Comparison of ENCODE assay signal across 11 cellular contexts in the genomic region with DNA sequence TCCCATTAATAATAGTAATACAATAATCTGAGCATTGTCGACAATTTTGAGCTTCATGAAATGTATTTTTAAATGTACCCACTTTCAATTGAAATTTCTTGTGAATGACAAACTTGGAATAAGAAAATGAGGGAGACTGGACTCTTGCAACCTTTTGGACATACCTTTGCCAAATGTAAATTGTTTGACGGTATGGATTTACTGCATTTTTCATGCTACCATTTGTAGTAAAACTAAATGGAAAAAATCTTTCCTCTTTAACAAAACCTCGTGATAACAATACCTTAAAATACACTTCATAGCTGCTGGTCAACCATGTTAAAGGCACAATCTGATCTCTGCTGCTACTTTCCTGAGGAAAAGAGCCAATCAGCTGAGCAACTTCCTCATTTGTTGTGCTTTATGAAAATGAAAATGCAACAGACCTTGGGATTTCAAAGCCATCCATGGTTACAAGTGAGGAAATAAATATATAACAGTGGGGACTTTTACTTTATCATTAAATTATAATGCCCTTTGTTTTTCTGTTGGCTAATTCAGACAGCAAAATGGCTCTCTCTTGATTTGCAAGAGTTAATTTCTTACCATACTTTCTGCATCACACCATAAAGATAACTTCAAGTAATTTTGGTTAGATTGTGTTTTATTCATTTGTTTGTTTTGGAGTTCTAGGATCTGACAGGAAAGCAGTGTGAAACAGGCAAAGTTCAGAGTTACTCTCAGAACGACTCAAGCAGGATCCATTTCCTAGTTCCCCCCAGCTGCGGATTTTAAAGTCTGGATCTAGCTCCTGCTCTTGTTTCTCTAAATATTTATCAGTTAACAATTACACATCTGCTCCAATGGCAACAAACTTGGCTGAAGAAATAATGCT. TPM values are rescaled to one million over a fixed set of nuclear protein-coding genes. Genes with fewer than 3 reads are reported as not detected.
DNase-seq lines count a peak whose midpoint lies in the region; ATAC-seq and TF ChIP-seq lines count a peak whose summit lies in the region.
"Had no signal": no experiment of that assay in that cellular context is flagged by ENCODE, and none has a peak within 500 bp of the region (broad histone marks: within the 10 kb centered on the region; RNA-seq: fewer than 3 reads in every experiment).

No MANE protein-coding gene starts in this region.

- DNase-seq in coronary artery (ENCODE audit: low spot score) (no peak), lower lobe of right lung (no peak), GM10248 (ENCODE audit: extremely low spot score) (no peak)
- DNase-seq in activated CD8-positive, alpha-beta T cell treated with anti-CD3 and anti-CD28 coated beads for 36 hours: no peak
- no peak for DNase-seq in stimulated activated CD4-positive, alpha-beta T cell treated with anti-CD3 and anti-CD28 coated beads, Interleukin-4, amount 100 ng/mL, for 24 hours
- DNase-seq: posterior cingulate gyrus had no signal

- peak overlapping the region; percentile 68 for H3K4me2 ChIP-seq in Loucy (ENCODE audit: low read depth, low read length, poor library complexity, severe bottlenecking)

- peaks cover 3% of the 10 kb centered on the region for H3K4me1 Mint-ChIP-seq in activated CD8-positive, alpha-beta T cell treated with anti-CD3 and anti-CD28 coated beads for 36 hours (ENCODE audit: low read depth)

- no peaks in the 10 kb centered on the region for H3K36me3 Mint-ChIP-seq in activated CD8-positive, alpha-beta T cell treated with anti-CD3 and anti-CD28 coated beads for 36 hours (ENCODE audit: low read depth)

- no peaks in the 10 kb centered on the region for H4K20me1 ChIP-seq in Loucy (ENCODE audit: insufficient read depth, low read length, poor library complexity, severe bottlenecking)

- H3K9me3 ChIP-seq in Loucy (ENCODE audit: insufficient read depth, low read depth, low read length) (no peaks in the 10 kb centered on the region), lower lobe of right lung (no peaks in the 10 kb centered on the region), subcutaneous abdominal adipose tissue (ENCODE audit: control insufficient read depth in 5 of 5, low read length in 5 of 5) (no peaks in the 10 kb centered on the region)

- H3K4me3 ChIP-seq in Loucy (ENCODE audit: low read length, poor library complexity, severe bottlenecking): peak overlapping the region; percentile 69
- H3K4me3 ChIP-seq in coronary artery: peak overlapping the region; percentile 55
- peak overlapping the region; percentile 45 for H3K4me3 ChIP-seq in lower lobe of right lung
- H3K4me3 ChIP-seq in subcutaneous abdominal adipose tissue (ENCODE audit: low read depth in 1 of 5, low read length in 5 of 5): peak overlapping the region; percentile 48 to 66 (median 63)
- H3K4me3 ChIP-seq: cardiac muscle cell had no signal

- H3K9me3 Mint-ChIP-seq in activated CD8-positive, alpha-beta T cell treated with anti-CD3 and anti-CD28 coated beads for 36 hours: no peaks in the 10 kb centered on the region

- no peak for TF ChIP-seq CTCF in Loucy (conservative IDR thresholded peaks at IDR 0.05; ENCODE audit: low read length)
- no peak for TF ChIP-seq CTCF in coronary artery (IDR thresholded peaks at IDR 0.05)
- no peak for TF ChIP-seq CTCF in lower lobe of right lung (IDR thresholded peaks at IDR 0.05)
- TF ChIP-seq CTCF in activated CD8-positive, alpha-beta T cell treated with anti-CD3 and anti-CD28 coated beads for 36 hours (IDR thresholded peaks at IDR 0.05): no peak
- no peak for TF ChIP-seq CTCF in GM10248 (IDR thresholded peaks at IDR 0.05; ENCODE audit: control extremely low read depth, extremely low read depth, low read depth, missing control alignments)

- H3F3A ChIP-seq in Loucy (ENCODE audit: low read depth): no peaks in the 10 kb centered on the region

- H3K9me2 ChIP-seq in Loucy (replicated peaks; ENCODE audit: low read depth, low read length): no peaks in the 10 kb centered on the region

- peak overlapping the region in 1 of 2 donors; percentile 62 for H3K27ac ChIP-seq in coronary artery
- H3K27ac ChIP-seq in lower lobe of right lung: peak overlapping the region; percentile 74
- H3K27ac ChIP-seq in subcutaneous abdominal adipose tissue (ENCODE audit: low read depth, low read length): peak overlapping the region; percentile 12
- H3K27ac ChIP-seq: cardiac muscle cell had no signal

- H3K9ac ChIP-seq in Loucy (ENCODE audit: low read depth, low read length, poor library complexity, severe bottlenecking) (peak overlapping the region; percentile 65), subcutaneous abdominal adipose tissue (ENCODE audit: low read length in 5 of 5) (peak overlapping the region in 4 of 5 donors; percentile 21 to 65 (median 42))

- H3K27me3 Mint-ChIP-seq in activated CD8-positive, alpha-beta T cell treated with anti-CD3 and anti-CD28 coated beads for 36 hours: peaks cover 25% of the 10 kb centered on the region

- POLR2A ChIA-PET in activated CD8-positive, alpha-beta T cell treated with anti-CD3 and anti-CD28 coated beads for 36 hours (lab: Charles Lee): no interaction called here
- POLR2A ChIA-PET in GM10248 (lab: Yijun Ruan, JAX): no interaction called here

- no peak overlapping the region for H3K27ac Mint-ChIP-seq in activated CD8-positive, alpha-beta T cell treated with anti-CD3 and anti-CD28 coated beads for 36 hours

- no peaks in the 10 kb centered on the region for H3K79me2 ChIP-seq in Loucy (ENCODE audit: insufficient read depth, low read length)

- no peaks in the 10 kb centered on the region for H3K36me3 ChIP-seq in Loucy (ENCODE audit: insufficient read depth, low read length)
- H3K36me3 ChIP-seq in lower lobe of right lung: no peaks in the 10 kb centered on the region
- H3K36me3 ChIP-seq in subcutaneous abdominal adipose tissue (ENCODE audit: control insufficient read depth in 5 of 5, insufficient read depth in 5 of 5, low read length in 5 of 5): no peaks in the 10 kb centered on the region
- H3K36me3 ChIP-seq: cardiac muscle cell had no signal

- H2AFZ ChIP-seq in Loucy (ENCODE audit: low read length): peak overlapping the region; percentile 61

- no peak overlapping the region for H3K4me3 Mint-ChIP-seq in activated CD8-positive, alpha-beta T cell treated with anti-CD3 and anti-CD28 coated beads for 36 hours

- no peaks in the 10 kb centered on the region for H3K27me3 ChIP-seq in Loucy (ENCODE audit: insufficient read depth, low read length, poor library complexity, severe bottlenecking)
- no peaks in the 10 kb centered on the region for H3K27me3 ChIP-seq in lower lobe of right lung (ENCODE audit: low read depth)
- no peaks in the 10 kb centered on the region for H3K27me3 ChIP-seq in subcutaneous abdominal adipose tissue (ENCODE audit: control insufficient read depth in 5 of 5, insufficient read depth in 4 of 5, low read length in 5 of 5)
- H3K27me3 ChIP-seq: cardiac muscle cell had no signal

- intact Hi-C loops in lower lobe of right lung (cut with DNase I): no loop called here
- intact Hi-C loops in activated CD8-positive, alpha-beta T cell treated with anti-CD3 and anti-CD28 coated beads for 36 hours (cut with micrococcal nuclease): no loop called here

- CTCF ChIA-PET in activated CD8-positive, alpha-beta T cell treated with anti-CD3 and anti-CD28 coated beads for 36 hours (lab: Charles Lee): no interaction called here
- CTCF ChIA-PET in GM10248 (lab: Yijun Ruan, JAX): interaction anchor here (1.5 kb wide), 1 partner anchor 11 kb away, joined by 3 read pairs; no protein-coding TSS in a partner anchor

- H3K4me1 ChIP-seq in Loucy (ENCODE audit: insufficient read depth, low read length, poor library complexity, severe bottlenecking): peaks cover 39% of the 10 kb centered on the region
- H3K4me1 ChIP-seq in lower lobe of right lung: peaks cover 42% of the 10 kb centered on the region
- peaks cover 0 to 65% (median 53%) of the 10 kb centered on the region in 5 donors for H3K4me1 ChIP-seq in subcutaneous abdominal adipose tissue (ENCODE audit: control insufficient read depth in 5 of 5, insufficient read depth in 5 of 5, low read length in 5 of 5)

- ATAC-seq in lower lobe of right lung (peak; percentile 40 to 41), GM21423 (IDR thresholded peaks at IDR 0.05; ENCODE audit: unreplicated experiment) (no peak)
- no peak for ATAC-seq in activated CD8-positive, alpha-beta T cell treated with anti-CD3 and anti-CD28 coated beads for 36 hours
- ATAC-seq: SK-N-SH treated with all-trans-retinoic acid at 6 μM for 48 hours had no signal

RNA-seq across cellular contexts. Expression of gene ALDH1A1, which starts 1.1 kb away (rescaled TPM):
- 238 TPM for total RNA-seq in lower lobe of right lung
- not detected for total RNA-seq in activated CD8-positive, alpha-beta T cell treated with anti-CD3 and anti-CD28 coated beads for 36 hours

Comparison
In these comparisons a context has a peak if more than half of its experiments do, and no peak if none do; other contexts are left out.
1. ATAC-seq: peak in lower lobe of right lung (2 of 2); none in activated CD8-positive, alpha-beta T cell treated with anti-CD3 and anti-CD28 coated beads for 36 hours (single experiment) and GM21423 (single experiment).
2. RNA of gene ALDH1A1, which starts 1.1 kb away (total RNA-seq): 238 TPM in lower lobe of right lung (single experiment); not detected in activated CD8-positive, alpha-beta T cell treated with anti-CD3 and anti-CD28 coated beads for 36 hours; every median in the first group is over 100 times any median in the second.
3. Peak in every context shown above with its lines, with median percentiles within 50 percentile points of each other: H3K4me3 ChIP-seq.